Comparison of ENCODE assay signal across 8 cellular contexts in genomic region chr21:43193651-43194302, GRCh38. TPM values are rescaled to one million over a fixed set of nuclear protein-coding genes. Genes with fewer than 3 reads are reported as not detected.
DNase-seq lines count a peak whose midpoint lies in the region; TF ChIP-seq lines count a peak whose summit lies in the region.

No MANE protein-coding gene starts in this region.

- no peak for TF ChIP-seq CTCF in GM12865 (IDR thresholded peaks at IDR 0.05; ENCODE audit: insufficient read depth, low read depth, low read length, missing control alignments)
- TF ChIP-seq CTCF in Peyer's patch (IDR thresholded peaks at IDR 0.05) = no peak
- TF ChIP-seq CTCF in fibroblast of villous mesenchyme (IDR thresholded peaks at IDR 0.05; ENCODE audit: insufficient read depth, low read depth, low read length) = no peak

- H3K4me3 ChIP-seq in GM12865 (ENCODE audit: low read depth, low read length) = no peak overlapping the region
- H3K4me3 ChIP-seq in Peyer's patch = no peak overlapping the region
- H3K4me3 ChIP-seq in fibroblast of villous mesenchyme (ENCODE audit: low read depth, low read length) = no peak overlapping the region

- DNase-seq in GM12865 (ENCODE audit: low read depth) (peak; percentile 52), Peyer's patch (peak in 2 of 3 donors; percentile 8 to 27), fibroblast of villous mesenchyme (ENCODE audit: low read depth) (peak; percentile 55), renal cortical epithelial cell (ENCODE audit: low read depth) (peak; percentile 44), activated gamma-delta T cell treated with Interleukin-2 at 50 U/mL for 16 hours (no peak), foreskin melanocyte (no peak), GM19238 (ENCODE audit: insufficient read length, low spot score) (no peak), CD1c-positive myeloid dendritic cell (ENCODE audit: extremely low spot score) (no peak)

- TF ChIP-seq POLR2A in Peyer's patch (IDR thresholded peaks at IDR 0.05) = no peak

- no peaks in the 10 kb centered on the region for H3K27me3 ChIP-seq in Peyer's patch

- H3K4me1 ChIP-seq in Peyer's patch = no peaks in the 10 kb centered on the region

- H3K9me3 ChIP-seq in Peyer's patch = no peaks in the 10 kb centered on the region

- no peak overlapping the region for H3K27ac ChIP-seq in Peyer's patch

- H3K36me3 ChIP-seq in Peyer's patch = no peaks in the 10 kb centered on the region

RNA-seq across cellular contexts. Expression of gene CRYAA, which starts 25.0 kb away (rescaled TPM):
- total RNA-seq in Peyer's patch = not detected
- not detected in 2 replicates for total RNA-seq in fibroblast of villous mesenchyme
- not detected in 2 replicates for total RNA-seq in renal cortical epithelial cell

Comparison
In these comparisons a context has a peak if more than half of its experiments do, and no peak if none do; other contexts are left out.
1. DNase-seq: peak in GM12865 (single experiment), Peyer's patch (2 of 3), fibroblast of villous mesenchyme (single experiment) and renal cortical epithelial cell (single experiment); none in activated gamma-delta T cell treated with Interleukin-2 at 50 U/mL for 16 hours (single experiment), foreskin melanocyte (single experiment), GM19238 (single experiment) and CD1c-positive myeloid dendritic cell (single experiment).